17 cellular contexts compared by ENCODE assay signal in the genomic region with DNA sequence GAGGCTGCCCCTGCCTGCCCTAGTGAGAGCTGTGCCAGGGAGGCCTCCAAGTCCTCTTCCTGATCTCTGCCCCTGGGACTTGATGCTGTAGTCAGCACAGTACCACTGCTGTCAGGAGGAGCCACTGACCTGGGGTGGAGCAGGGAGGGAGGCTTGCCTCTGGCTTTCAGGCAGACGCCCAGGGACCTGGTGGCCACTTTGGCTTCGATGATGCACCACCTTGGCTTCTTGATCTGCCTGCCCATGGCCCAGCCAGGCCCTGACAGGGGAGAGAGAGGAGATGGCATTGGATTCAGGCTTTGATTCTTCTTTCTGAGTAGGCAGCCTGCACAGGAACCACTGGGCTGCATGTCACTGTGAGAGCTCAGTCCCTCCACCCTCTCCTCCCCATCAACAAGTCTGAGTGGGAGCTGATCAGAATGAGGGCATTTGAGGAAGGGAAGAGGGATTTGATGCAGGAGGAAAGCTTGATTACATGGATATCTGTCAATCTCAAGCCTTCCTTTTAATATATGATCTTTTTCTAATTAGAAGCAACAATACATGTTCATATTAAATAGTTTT. TPM values are rescaled to one million over a fixed set of nuclear protein-coding genes. Genes with fewer than 3 reads are reported as not detected.
DNase-seq lines count a peak whose midpoint lies in the region; TF ChIP-seq lines count a peak whose summit lies in the region.
"Had no signal": no experiment of that assay in that cellular context is flagged by ENCODE, and none has a peak within 500 bp of the region (broad histone marks: within the 10 kb centered on the region; RNA-seq: fewer than 3 reads in every experiment).

No MANE protein-coding gene starts in this region.

- peak overlapping the region; percentile 32 for H3K9ac ChIP-seq in NT2/D1 (ENCODE audit: insufficient read length, low read depth)

- peaks cover 51% of the 10 kb centered on the region for H3K4me1 Mint-ChIP-seq in glutamatergic neuron (ENCODE audit: low read depth, unreplicated experiment)
- H3K4me1 Mint-ChIP-seq: CD4-positive, CD25-positive, alpha-beta regulatory T cell; IgD-negative memory B cell had no signal

- H3K9me3 ChIP-seq in NT2/D1 (ENCODE audit: insufficient read depth, low read length), result no peaks in the 10 kb centered on the region
- H3K9me3 ChIP-seq: SJSA1 had no signal

- H3K9me3 Mint-ChIP-seq in glutamatergic neuron (ENCODE audit: unreplicated experiment), result peaks cover 7% of the 10 kb centered on the region
- H3K9me3 Mint-ChIP-seq: IgD-negative memory B cell; T-helper 1 cell treated with Interleukin-12 subunit alpha and Interleukin-12 subunit beta and Interleukin-4 antibody, amounts not matched to agents 30 μg/mL and 1 μg/mL, for 36 hours had no signal

- no peak overlapping the region for H3K27ac Mint-ChIP-seq in glutamatergic neuron (ENCODE audit: unreplicated experiment)
- H3K27ac Mint-ChIP-seq: CD4-positive, CD25-positive, alpha-beta regulatory T cell; IgD-negative memory B cell; T-helper 1 cell treated with Interleukin-12 subunit alpha and Interleukin-12 subunit beta and Interleukin-4 antibody, amounts not matched to agents 30 μg/mL and 1 μg/mL, for 36 hours had no signal

- TF ChIP-seq CTCF in glutamatergic neuron (IDR thresholded peaks at IDR 0.05; ENCODE audit: partially characterized antibody, unreplicated experiment), result no peak

- H3K36me3 Mint-ChIP-seq in glutamatergic neuron (ENCODE audit: unreplicated experiment), result peaks cover 6% of the 10 kb centered on the region
- H3K36me3 Mint-ChIP-seq: CD4-positive, CD25-positive, alpha-beta regulatory T cell had no signal

- no peaks in the 10 kb centered on the region for H3K27me3 ChIP-seq in NT2/D1 (ENCODE audit: insufficient read depth, insufficient read length)
- H3K27me3 ChIP-seq: SJSA1 had no signal

- H3K27me3 Mint-ChIP-seq in glutamatergic neuron (ENCODE audit: unreplicated experiment), result peaks cover 12% of the 10 kb centered on the region

- H3K4me1 ChIP-seq in NT2/D1 (ENCODE audit: insufficient read depth, insufficient read length), result no peaks in the 10 kb centered on the region
- H3K4me1 ChIP-seq: SJSA1 had no signal

- peak overlapping the region; percentile 52 for H3K4me3 Mint-ChIP-seq in glutamatergic neuron (ENCODE audit: unreplicated experiment)
- H3K4me3 Mint-ChIP-seq: CD4-positive, CD25-positive, alpha-beta regulatory T cell; IgD-negative memory B cell; T-helper 1 cell treated with Interleukin-12 subunit alpha and Interleukin-12 subunit beta and Interleukin-4 antibody, amounts not matched to agents 30 μg/mL and 1 μg/mL, for 36 hours had no signal

- no peak overlapping the region for H3K4me3 ChIP-seq in NT2/D1 (ENCODE audit: insufficient read length, low read depth)
- H3K4me3 ChIP-seq: SJSA1 had no signal

- DNase-seq in NCI-H510A treated with DMSO at 0.1 percent for 48 hours (lab: John Stamatoyannopoulos, UW) (peak; percentile 41), NCI-H510A (lab: John Stamatoyannopoulos, UW) (no peak), NT2/D1 (ENCODE audit: low read depth, low spot score) (no peak), glutamatergic neuron (peak; percentile 34), GOT3 (lab: John Stamatoyannopoulos, UW) (no peak)
- no peak for DNase-seq in central memory CD4-positive, alpha-beta T cell
- DNase-seq: CD4-positive, CD25-positive, alpha-beta regulatory T cell; GF-D8; NCI-H146; NCI-H2029 treated with DMSO at 0.1 percent for 48 hours; NCI-H446; NCI-H748 treated with DMSO at 0.1 percent for 48 hours; OCI-M1 had no signal

- H3K36me3 ChIP-seq in NT2/D1 (ENCODE audit: insufficient read depth, insufficient read length, low read length), result no peaks in the 10 kb centered on the region
- H3K36me3 ChIP-seq: SJSA1 had no signal

- peak overlapping the region; percentile 14 for H3K27ac ChIP-seq in temporal lobe (ENCODE audit: low read depth, low read length)
- H3K27ac ChIP-seq: SJSA1 had no signal

RNA-seq across cellular contexts. Expression of a gene that starts 24.7 kb away (rescaled TPM):
- total RNA-seq in glutamatergic neuron (ENCODE audit: unreplicated experiment), result 39.9 TPM
- 11.1 TPM for total RNA-seq in temporal lobe

Comparison
In these comparisons a context has a peak if more than half of its experiments do, and no peak if none do; other contexts are left out.
1. DNase-seq: peak in NCI-H510A treated with DMSO at 0.1 percent for 48 hours (single experiment) and glutamatergic neuron (single experiment); none in NCI-H510A (single experiment), NT2/D1 (single experiment), GOT3 (single experiment) and central memory CD4-positive, alpha-beta T cell (single experiment).